ENCODE assay signal across 8 cellular contexts in genomic region chrX:40155617-40156471, GRCh38. TPM values are rescaled to one million over a fixed set of nuclear protein-coding genes. Genes with fewer than 3 reads are reported as not detected.
DNase-seq lines count a peak whose midpoint lies in the region; ATAC-seq and TF ChIP-seq lines count a peak whose summit lies in the region.

No MANE protein-coding gene starts in this region.

- TF ChIP-seq POLR2A in adrenal gland (IDR thresholded peaks at IDR 0.05): no peak
- no peak for TF ChIP-seq POLR2A in right lobe of liver (IDR thresholded peaks at IDR 0.05)
- TF ChIP-seq POLR2A in tibial nerve (IDR thresholded peaks at IDR 0.05): no peak

- peaks cover 11 to 21% of the 10 kb centered on the region in 2 donors for H3K4me1 ChIP-seq in adrenal gland (replicated peaks in 1 of 2)
- H3K4me1 ChIP-seq in right lobe of liver: peaks cover 0 to 12% (median 3%) of the 10 kb centered on the region in 4 donors
- H3K4me1 ChIP-seq in tibial nerve: peaks cover 0 to 35% (median 0%) of the 10 kb centered on the region in 4 donors

- H3K36me3 ChIP-seq in adrenal gland (replicated peaks in 1 of 2) (no peaks in the 10 kb centered on the region), right lobe of liver (no peaks in the 10 kb centered on the region), tibial nerve (no peaks in the 10 kb centered on the region)

- intact Hi-C loops in adrenal gland (cut with DNase I): no loop called here
- intact Hi-C loops in right lobe of liver (cut with DNase I): loop anchor here in 1 of 2 donors (5.0 to 10.0 kb wide), 2 partner anchors 51 to 144 kb away; no protein-coding TSS in a partner anchor

- peak; percentile 42 for DNase-seq in activated T-cell treated with anti-CD3 and anti-CD28 coated beads, Interleukin-2, amount 50 U/mL, for 1 hour
- no peak for DNase-seq in activated T-cell treated with anti-CD3 and anti-CD28 coated beads for 4 hours
- peak in 1 of 7 donors; percentile 52 for DNase-seq in adrenal gland
- peak in 2 of 3 donors; percentile 38 to 61 for DNase-seq in right lobe of liver
- no peak for DNase-seq in tibial nerve (ENCODE audit: low spot score in 2 of 2)
- no peak for DNase-seq in NCI-H1105 treated with DMSO at 0.1 percent for 48 hours (lab: John Stamatoyannopoulos, UW)
- no peak for DNase-seq in stimulated activated CD8-positive, alpha-beta memory T cell treated with anti-CD3 and anti-CD28 coated beads, Interleukin-4, amount 100 ng/mL, for 48 hours

- H3K4me3 ChIP-seq in adrenal gland (peak overlapping the region in 1 of 4 donors; percentile 56), right lobe of liver (peak overlapping the region; percentile 30 to 51 (median 46)), tibial nerve (peak overlapping the region; percentile 20 to 55 (median 54))

- H3K27me3 ChIP-seq in adrenal gland: peaks cover 32% of the 10 kb centered on the region
- H3K27me3 ChIP-seq in right lobe of liver: no peaks in the 10 kb centered on the region
- H3K27me3 ChIP-seq in tibial nerve: peaks cover 0 to 53% of the 10 kb centered on the region in 2 donors

- H3K27ac ChIP-seq in adrenal gland (peak overlapping the region in 4 of 5 donors; percentile 72 to 92 (median 82)), right lobe of liver (peak overlapping the region; percentile 55 to 86 (median 57)), tibial nerve (peak overlapping the region in 3 of 4 donors; percentile 65 to 77 (median 70))

- ATAC-seq in right lobe of liver (peak in 2 of 4 donors; percentile 1 to 2), HG02973 (IDR thresholded peaks at IDR 0.05; ENCODE audit: unreplicated experiment) (no peak)

- H3K9me3 ChIP-seq in adrenal gland (replicated peaks in 1 of 3): no peaks in the 10 kb centered on the region
- H3K9me3 ChIP-seq in right lobe of liver: no peaks in the 10 kb centered on the region
- H3K9me3 ChIP-seq in tibial nerve: no peaks in the 10 kb centered on the region

- no peak for TF ChIP-seq EP300 in tibial nerve (IDR thresholded peaks at IDR 0.05)

- 29 to 85% (median 43%) methylated on average over 22 to 73 of the region's 73 CpGs for WGBS in adrenal gland, 4 donors
- WGBS in right lobe of liver (ENCODE audit: insufficient coverage, low coverage, low lambda C conversion rate, missing lambda C conversion rate): 16% methylated on average over 32 of the region's 73 CpGs
- 33 to 59% methylated on average over 19 to 66 of the region's 73 CpGs for WGBS in tibial nerve, 2 donors

- TF ChIP-seq CTCF in adrenal gland (IDR thresholded peaks at IDR 0.05) (peak in 1 of 6 experiments; percentile 4), right lobe of liver (IDR thresholded peaks at IDR 0.05) (no peak), tibial nerve (IDR thresholded peaks at IDR 0.05) (no peak)

RNA-seq across cellular contexts. Expression of gene BCOR, which starts 58.1 kb away (rescaled TPM):
- total RNA-seq in adrenal gland: 10 to 100 TPM; 21.7 to 42.9 (median 30.6) TPM
- polyA plus RNA-seq in adrenal gland: 10 to 100 TPM; 13.7 to 16.0 (median 14.0) TPM
- total RNA-seq in right lobe of liver: 10 to 100 TPM in 4 of 6 experiments, 1 to 10 TPM in 2; 9.4 to 16.6 (median 12.0) TPM
- total RNA-seq in tibial nerve: 10 to 100 TPM; 16.2 to 34.7 (median 23.7) TPM

Comparison
In these comparisons a context has a peak if more than half of its experiments do, and no peak if none do; other contexts are left out.
1. DNase-seq: peak in activated T-cell treated with anti-CD3 and anti-CD28 coated beads, Interleukin-2, amount 50 U/mL, for 1 hour (single experiment) and right lobe of liver (2 of 3); none in activated T-cell treated with anti-CD3 and anti-CD28 coated beads for 4 hours (single experiment), tibial nerve (0 of 2), NCI-H1105 treated with DMSO at 0.1 percent for 48 hours (single experiment) and stimulated activated CD8-positive, alpha-beta memory T cell treated with anti-CD3 and anti-CD28 coated beads, Interleukin-4, amount 100 ng/mL, for 48 hours (single experiment).
2. Peak in every context shown above with its lines, with median percentiles within 50 percentile points of each other: H3K27ac ChIP-seq.